Comparison of ENCODE assay signal across 1 cellular context in the genomic region with DNA sequence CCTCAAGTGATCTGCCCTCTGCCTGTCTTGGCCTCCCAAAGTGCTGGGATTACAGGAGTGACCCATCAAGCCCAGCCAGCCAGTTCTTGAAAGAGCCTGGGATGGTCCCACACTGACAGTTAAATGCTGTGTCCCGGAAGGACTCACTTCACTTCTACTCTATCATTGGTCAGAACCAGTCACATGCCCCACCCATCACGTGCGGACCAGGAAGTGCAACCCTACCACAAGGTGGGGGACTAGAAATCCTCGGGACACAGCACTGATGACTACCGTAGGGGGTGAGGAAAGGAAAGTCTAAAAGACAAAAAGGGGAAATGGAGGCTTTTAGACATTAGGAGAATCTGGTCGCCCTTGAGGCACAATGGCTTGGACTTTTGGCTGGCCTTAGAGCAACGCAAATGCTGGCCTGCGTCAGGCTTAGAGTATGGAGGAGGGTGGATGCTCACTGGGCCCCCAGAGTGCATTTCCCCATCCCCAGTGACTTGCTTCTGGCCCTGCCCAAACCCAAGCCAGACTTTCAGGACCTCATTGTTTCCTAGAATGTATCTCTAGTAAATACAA.
TF ChIP-seq lines count a peak whose summit lies in the region.

No MANE protein-coding gene starts in this region.

TF ChIP-seq in GM12878, 131 proteins besides CTCF, POLR2A, EP300 and RAD21 (continued from another document):
- TF ChIP-seq, protein P1, sequence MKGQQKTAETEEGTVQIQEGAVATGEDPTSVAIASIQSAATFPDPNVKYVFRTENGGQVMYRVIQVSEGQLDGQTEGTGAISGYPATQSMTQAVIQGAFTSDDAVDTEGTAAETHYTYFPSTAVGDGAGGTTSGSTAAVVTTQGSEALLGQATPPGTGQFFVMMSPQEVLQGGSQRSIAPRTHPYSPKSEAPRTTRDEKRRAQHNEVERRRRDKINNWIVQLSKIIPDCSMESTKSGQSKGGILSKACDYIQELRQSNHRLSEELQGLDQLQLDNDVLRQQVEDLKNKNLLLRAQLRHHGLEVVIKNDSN (IDR thresholded peaks at IDR 0.05; ENCODE audit: borderline replicate concordance, extremely low read length, insufficient read depth, low read depth, low read length), result peak; percentile 59
- TF ChIP-seq MTA2 (IDR thresholded peaks at IDR 0.05; ENCODE audit: low read depth) (no peak), IKZF2 (IDR thresholded peaks at IDR 0.05) (no peak), BRCA1 (IDR thresholded peaks at IDR 0.05; ENCODE audit: low read depth, low read length) (no peak), BCL11A (IDR thresholded peaks at IDR 0.05; ENCODE audit: low read depth, low read length) (no peak)
- TF ChIP-seq, protein P2, sequence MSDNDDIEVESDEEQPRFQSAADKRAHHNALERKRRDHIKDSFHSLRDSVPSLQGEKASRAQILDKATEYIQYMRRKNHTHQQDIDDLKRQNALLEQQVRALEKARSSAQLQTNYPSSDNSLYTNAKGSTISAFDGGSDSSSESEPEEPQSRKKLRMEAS (IDR thresholded peaks at IDR 0.05; ENCODE audit: low read depth, low read length), result no peak
